ENCODE assay signal across 18 cellular contexts in the genomic region with DNA sequence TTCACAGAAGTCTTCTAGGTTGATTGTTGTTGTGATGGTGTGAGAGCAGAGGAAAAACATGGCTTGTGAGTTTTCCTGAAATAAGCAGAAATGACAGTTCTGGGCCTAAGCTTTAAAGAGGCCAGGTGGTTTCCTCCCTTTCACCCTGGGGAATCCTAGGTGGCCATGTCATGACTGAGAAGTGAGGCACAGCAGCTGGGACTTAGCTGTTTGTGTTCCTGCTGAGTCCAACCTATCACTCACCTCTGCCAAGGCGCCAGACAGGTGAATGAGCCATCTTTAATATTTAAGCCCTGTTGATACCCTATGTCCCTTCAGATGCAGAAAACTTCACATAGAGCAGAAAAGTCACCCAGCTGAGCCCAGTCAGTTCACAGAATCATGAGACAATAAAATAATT.
"Had no signal": no experiment of that assay in that cellular context is flagged by ENCODE, and none has a peak within 500 bp of the region (broad histone marks: within the 10 kb centered on the region; RNA-seq: fewer than 3 reads in every experiment).

No MANE protein-coding gene starts in this region.

- H3K9me3 Mint-ChIP-seq: mesothelial cell of epicardium had no signal

- H3K36me3 Mint-ChIP-seq: mesothelial cell of epicardium, naive B cell had no signal

- H3K27me3 Mint-ChIP-seq: dendritic cell treated with granulocyte-macrophage colony-stimulating factor and Interleukin-4, amounts not matched to agents 40 ng/mL and 50 ng/mL, for 4 days; effector memory CD8-positive, alpha-beta T cell; naive B cell had no signal

- H3K4me1 ChIP-seq: colonic mucosa, esophagus muscularis mucosa, foreskin keratinocyte, gastroesophageal sphincter, heart left ventricle, left lung, lower lobe of right lung had no signal

- H3K27ac Mint-ChIP-seq: dendritic cell treated with granulocyte-macrophage colony-stimulating factor and Interleukin-4, amounts not matched to agents 40 ng/mL and 50 ng/mL, for 4 days; effector memory CD8-positive, alpha-beta T cell; mesothelial cell of epicardium; naive B cell had no signal

- H3K27me3 ChIP-seq: colonic mucosa, esophagus muscularis mucosa, foreskin keratinocyte, gastroesophageal sphincter, heart left ventricle, left lung had no signal

- H3K4me3 ChIP-seq: colonic mucosa, esophagus muscularis mucosa, gastroesophageal sphincter, heart left ventricle, left lung, lower lobe of right lung, mucosa of descending colon had no signal

- H3K27ac ChIP-seq: colonic mucosa, esophagus muscularis mucosa, foreskin keratinocyte, gastroesophageal sphincter, heart left ventricle, left lung, lower lobe of right lung had no signal

- H3K36me3 ChIP-seq: colonic mucosa, esophagus muscularis mucosa, gastroesophageal sphincter, heart left ventricle, left lung, lower lobe of right lung had no signal

- H3K4me1 Mint-ChIP-seq: mesothelial cell of epicardium, naive B cell had no signal

- ATAC-seq: effector memory CD8-positive, alpha-beta T cell; foreskin keratinocyte; gastroesophageal sphincter; heart left ventricle; left cardiac atrium; left lung; left ventricle myocardium superior; lower lobe of right lung; mucosa of descending colon had no signal

- H3K9me3 ChIP-seq: colonic mucosa, esophagus muscularis mucosa, lower lobe of right lung, mucosa of descending colon had no signal

- H3K4me3 Mint-ChIP-seq: dendritic cell treated with granulocyte-macrophage colony-stimulating factor and Interleukin-4, amounts not matched to agents 40 ng/mL and 50 ng/mL, for 4 days; effector memory CD8-positive, alpha-beta T cell; mesothelial cell of epicardium; naive B cell had no signal

- DNase-seq: colonic mucosa; cortex of kidney; effector CD8-positive, alpha-beta T cell; effector memory CD8-positive, alpha-beta T cell; foreskin keratinocyte; heart left ventricle; hippocampal formation; left cardiac atrium; left lung; left ventricle myocardium superior; lower lobe of right lung; mesenchymal stem cell; mucosa of descending colon; naive B cell had no signal
